ENCODE assay signal across 8 cellular contexts in the genomic region with DNA sequence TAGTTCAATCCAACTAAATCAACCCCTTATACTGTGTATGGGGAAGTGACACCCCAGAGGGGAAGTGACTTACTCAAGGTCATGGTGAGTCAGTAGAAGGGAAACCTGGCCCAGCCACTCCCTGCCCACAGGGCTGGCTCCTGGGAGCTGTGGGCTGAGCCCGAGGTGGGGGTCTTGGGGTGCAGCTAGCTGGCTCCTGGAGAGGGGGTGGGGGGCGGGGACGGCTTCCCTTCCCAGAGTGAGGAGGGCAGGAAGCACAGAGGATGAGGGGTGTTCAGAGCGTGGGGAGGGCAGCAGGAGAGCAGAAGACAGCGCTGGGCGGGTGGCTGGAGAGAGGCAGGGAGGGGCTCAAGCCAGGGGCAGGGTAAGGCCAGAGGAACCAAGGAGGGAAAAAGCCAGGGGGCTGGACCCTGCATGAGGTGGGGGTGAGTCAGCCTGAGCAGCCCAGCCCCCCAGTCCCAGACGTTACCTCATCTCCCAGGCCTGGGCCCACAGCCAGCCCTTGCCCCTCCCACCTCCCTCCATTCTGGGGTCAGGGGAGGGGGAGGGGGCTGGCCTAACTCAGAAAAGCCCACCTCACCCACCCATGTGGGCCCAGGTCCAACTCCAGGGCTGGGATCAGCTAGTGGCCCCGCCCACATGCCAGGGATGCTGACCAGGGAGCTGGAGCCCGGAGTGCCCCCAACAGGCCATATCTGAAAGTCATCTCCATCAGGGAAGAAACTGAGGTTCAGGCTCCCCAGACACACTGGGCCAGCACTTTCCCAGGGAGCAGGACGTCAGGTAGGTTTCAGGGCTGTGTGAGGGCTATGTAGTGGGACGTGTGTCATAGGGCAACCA. TPM values are rescaled to one million over a fixed set of nuclear protein-coding genes. Genes with fewer than 3 reads are reported as not detected.
A peak's percentile ranks its signal among the peaks of the same experiment; 100 is the strongest.
DNase-seq lines count a peak whose midpoint lies in the region; TF ChIP-seq lines count a peak whose summit lies in the region.

No MANE protein-coding gene starts in this region.

- H3K4me3 ChIP-seq in LNCaP clone FGC (ENCODE audit: low read depth, low read length) (no peak overlapping the region), left ventricle myocardium inferior (peak overlapping the region; percentile 96), sigmoid colon (peak overlapping the region; percentile 66 to 97 (median 86))
- H3K4me3 ChIP-seq in effector memory CD4-positive, alpha-beta T cell (ENCODE audit: insufficient read depth, low read depth, low read length, poor library complexity, severe bottlenecking): no peak overlapping the region

- peak overlapping the region; percentile 79 for H3K27ac Mint-ChIP-seq in activated T-helper 1 cell treated with anti-CD3 and anti-CD28 coated beads, Interleukin-12 subunit alpha, Interleukin-12 subunit beta, Interleukin-2, Interleukin-4 antibody, amounts not matched to agents 30 ng/mL and 10 ng/mL and 1 ng/mL, durations not matched to agents 14 hours and 24 hours and 36 hours

- intact Hi-C loops in activated T-helper 1 cell treated with anti-CD3 and anti-CD28 coated beads, Interleukin-12 subunit alpha, Interleukin-12 subunit beta, Interleukin-2, Interleukin-4 antibody, amounts not matched to agents 30 ng/mL and 10 ng/mL and 1 ng/mL, durations not matched to agents 14 hours and 24 hours and 36 hours (cut with micrococcal nuclease): loop anchor here (5.0 kb wide), 1 partner anchor 362 kb away; a partner anchor contains a TSS
- intact Hi-C loops in left ventricle myocardium inferior (cut with micrococcal nuclease): no loop called here
- intact Hi-C loops in sigmoid colon (cut with DNase I): no loop called here

- peaks cover 72% of the 10 kb centered on the region for H3K4me1 ChIP-seq in left ventricle myocardium inferior
- H3K4me1 ChIP-seq in sigmoid colon: peaks cover 0 to 84% (median 77%) of the 10 kb centered on the region in 4 donors
- peaks cover 18% of the 10 kb centered on the region for H3K4me1 ChIP-seq in effector memory CD4-positive, alpha-beta T cell (ENCODE audit: control insufficient read depth, insufficient read depth, low read length, poor library complexity, severe bottlenecking)

- peak overlapping the region; percentile 95 for H3K27ac ChIP-seq in left ventricle myocardium inferior (replicated peaks)
- peak overlapping the region; percentile 95 to 99 (median 97) for H3K27ac ChIP-seq in sigmoid colon
- no peak overlapping the region for H3K27ac ChIP-seq in effector memory CD4-positive, alpha-beta T cell (ENCODE audit: insufficient read depth, low read length, poor library complexity, severe bottlenecking)

- H3K4me1 Mint-ChIP-seq in activated T-helper 1 cell treated with anti-CD3 and anti-CD28 coated beads, Interleukin-12 subunit alpha, Interleukin-12 subunit beta, Interleukin-2, Interleukin-4 antibody, amounts not matched to agents 30 ng/mL and 10 ng/mL and 1 ng/mL, durations not matched to agents 14 hours and 24 hours and 36 hours (ENCODE audit: low read depth): peaks cover 39% of the 10 kb centered on the region

- 57 to 64% methylated on average over 11 of the region's 11 CpGs for WGBS in sigmoid colon, 2 donors

- H3K36me3 ChIP-seq in left ventricle myocardium inferior (peaks cover 35% of the 10 kb centered on the region), sigmoid colon (peaks cover 18 to 44% (median 32%) of the 10 kb centered on the region in 4 donors)
- H3K36me3 ChIP-seq in effector memory CD4-positive, alpha-beta T cell (ENCODE audit: control insufficient read depth, insufficient read depth, low read length): no peaks in the 10 kb centered on the region

- H3K4me3 Mint-ChIP-seq in activated T-helper 1 cell treated with anti-CD3 and anti-CD28 coated beads, Interleukin-12 subunit alpha, Interleukin-12 subunit beta, Interleukin-2, Interleukin-4 antibody, amounts not matched to agents 30 ng/mL and 10 ng/mL and 1 ng/mL, durations not matched to agents 14 hours and 24 hours and 36 hours: peak overlapping the region; percentile 47

- peak; percentile 97 for DNase-seq in EH (ENCODE audit: low read depth)
- no peak for DNase-seq in LNCaP clone FGC (ENCODE audit: low read depth)
- no peak for DNase-seq in activated T-helper 1 cell treated with anti-CD3 and anti-CD28 coated beads, Interleukin-12 subunit alpha, Interleukin-12 subunit beta, Interleukin-2, Interleukin-4 antibody, amounts not matched to agents 30 ng/mL and 10 ng/mL and 1 ng/mL, durations not matched to agents 14 hours and 24 hours and 36 hours (ENCODE audit: low spot score)
- DNase-seq in left ventricle myocardium inferior: peak; percentile 60
- DNase-seq in sigmoid colon: peak; percentile 91
- DNase-seq in effector memory CD4-positive, alpha-beta T cell: no peak
- no peak for DNase-seq in NCI-H2107 (lab: John Stamatoyannopoulos, UW)
- DNase-seq in NCI-H1417 treated with DMSO at 0.1 percent for 48 hours (lab: John Stamatoyannopoulos, UW): no peak

- no peaks in the 10 kb centered on the region for H3K9me3 Mint-ChIP-seq in activated T-helper 1 cell treated with anti-CD3 and anti-CD28 coated beads, Interleukin-12 subunit alpha, Interleukin-12 subunit beta, Interleukin-2, Interleukin-4 antibody, amounts not matched to agents 30 ng/mL and 10 ng/mL and 1 ng/mL, durations not matched to agents 14 hours and 24 hours and 36 hours

- H3K36me3 Mint-ChIP-seq in activated T-helper 1 cell treated with anti-CD3 and anti-CD28 coated beads, Interleukin-12 subunit alpha, Interleukin-12 subunit beta, Interleukin-2, Interleukin-4 antibody, amounts not matched to agents 30 ng/mL and 10 ng/mL and 1 ng/mL, durations not matched to agents 14 hours and 24 hours and 36 hours (ENCODE audit: low read depth): peaks cover 18% of the 10 kb centered on the region

- TF ChIP-seq EP300 in sigmoid colon (IDR thresholded peaks at IDR 0.05): peak in 1 of 4 donors; percentile 35

- TF ChIP-seq POLR2A in sigmoid colon (IDR thresholded peaks at IDR 0.05): no peak

- no peaks in the 10 kb centered on the region for H3K27me3 ChIP-seq in left ventricle myocardium inferior (ENCODE audit: low read depth)
- H3K27me3 ChIP-seq in sigmoid colon: no peaks in the 10 kb centered on the region
- no peaks in the 10 kb centered on the region for H3K27me3 ChIP-seq in effector memory CD4-positive, alpha-beta T cell (replicated peaks; ENCODE audit: control insufficient read depth, insufficient read depth, low read length, poor library complexity, severe bottlenecking)

- H3K9me3 ChIP-seq in left ventricle myocardium inferior (replicated peaks) (no peaks in the 10 kb centered on the region), sigmoid colon (no peaks in the 10 kb centered on the region)
- H3K9me3 ChIP-seq in effector memory CD4-positive, alpha-beta T cell (ENCODE audit: control insufficient read depth, low read length): no peaks in the 10 kb centered on the region

- TF ChIP-seq CTCF in LNCaP clone FGC (IDR thresholded peaks at IDR 0.05; ENCODE audit: control insufficient read depth, extremely low read depth, insufficient read depth): 0 out of 2 replicates have a peak, but pooled peaks have one; percentile 11
- TF ChIP-seq CTCF in left ventricle myocardium inferior (IDR thresholded peaks at IDR 0.05; ENCODE audit: borderline replicate concordance): peak; percentile 29
- peak in 1 of 4 experiments; percentile 28 for TF ChIP-seq CTCF in sigmoid colon (IDR thresholded peaks at IDR 0.05)

- H3K27me3 Mint-ChIP-seq in activated T-helper 1 cell treated with anti-CD3 and anti-CD28 coated beads, Interleukin-12 subunit alpha, Interleukin-12 subunit beta, Interleukin-2, Interleukin-4 antibody, amounts not matched to agents 30 ng/mL and 10 ng/mL and 1 ng/mL, durations not matched to agents 14 hours and 24 hours and 36 hours (ENCODE audit: insufficient read depth): peaks cover 8% of the 10 kb centered on the region

RNA-seq across cellular contexts. Expression of a gene that starts 2.8 kb away (rescaled TPM):
- 49.2 and 49.9 TPM in 2 replicates for total RNA-seq in activated T-helper 1 cell treated with anti-CD3 and anti-CD28 coated beads, Interleukin-12 subunit alpha, Interleukin-12 subunit beta, Interleukin-2, Interleukin-4 antibody, amounts not matched to agents 30 ng/mL and 10 ng/mL and 1 ng/mL, durations not matched to agents 14 hours and 24 hours and 36 hours
- total RNA-seq in left ventricle myocardium inferior: 54.4 TPM
- 100 to 1,000 TPM; 274 to 923 (median 482) TPM for total RNA-seq in sigmoid colon
- polyA plus RNA-seq in sigmoid colon: 10 to 100 TPM in 2 of 3 donors, 1 to 10 TPM in 1; 7.2 to 58.5 (median 14.4) TPM

RNA-seq across cellular contexts. Expression of a gene that starts 15.1 kb away (rescaled TPM):
- total RNA-seq in activated T-helper 1 cell treated with anti-CD3 and anti-CD28 coated beads, Interleukin-12 subunit alpha, Interleukin-12 subunit beta, Interleukin-2, Interleukin-4 antibody, amounts not matched to agents 30 ng/mL and 10 ng/mL and 1 ng/mL, durations not matched to agents 14 hours and 24 hours and 36 hours: 3.7 and 5.0 TPM in 2 replicates
- 3.3 TPM for total RNA-seq in left ventricle myocardium inferior
- total RNA-seq in sigmoid colon: 1 to 10 TPM; 4.6 to 8.0 (median 6.5) TPM
- 10 to 100 TPM in 1 of 3 donors, 1 to 10 TPM in 2; 3.0 to 20.2 (median 7.2) TPM for polyA plus RNA-seq in sigmoid colon

RNA-seq across cellular contexts. Expression of a gene that starts 21.1 kb away (rescaled TPM):
- 13.1 and 14.4 TPM in 2 replicates for total RNA-seq in activated T-helper 1 cell treated with anti-CD3 and anti-CD28 coated beads, Interleukin-12 subunit alpha, Interleukin-12 subunit beta, Interleukin-2, Interleukin-4 antibody, amounts not matched to agents 30 ng/mL and 10 ng/mL and 1 ng/mL, durations not matched to agents 14 hours and 24 hours and 36 hours
- 21.8 TPM for total RNA-seq in left ventricle myocardium inferior
- total RNA-seq in sigmoid colon: 10 to 100 TPM; 54.8 to 100.0 (median 82.3) TPM
- polyA plus RNA-seq in sigmoid colon: 10 to 100 TPM in 2 of 3 donors, 1 to 10 TPM in 1; 6.0 to 22.2 (median 16.9) TPM

RNA-seq across cellular contexts. Expression of a gene that starts 22.2 kb away (rescaled TPM):
- 151 and 166 TPM in 2 replicates for total RNA-seq in activated T-helper 1 cell treated with anti-CD3 and anti-CD28 coated beads, Interleukin-12 subunit alpha, Interleukin-12 subunit beta, Interleukin-2, Interleukin-4 antibody, amounts not matched to agents 30 ng/mL and 10 ng/mL and 1 ng/mL, durations not matched to agents 14 hours and 24 hours and 36 hours
- total RNA-seq in left ventricle myocardium inferior (29.7 TPM), sigmoid colon (10 to 100 TPM; 47.8 to 55.1 (median 51.6) TPM)
- polyA plus RNA-seq in sigmoid colon: 10 to 100 TPM; 69.7 to 78.4 (median 72.6) TPM

RNA-seq across cellular contexts. Expression of a gene that starts 48.0 kb away (rescaled TPM):
- 10.3 and 11.2 TPM in 2 replicates for total RNA-seq in activated T-helper 1 cell treated with anti-CD3 and anti-CD28 coated beads, Interleukin-12 subunit alpha, Interleukin-12 subunit beta, Interleukin-2, Interleukin-4 antibody, amounts not matched to agents 30 ng/mL and 10 ng/mL and 1 ng/mL, durations not matched to agents 14 hours and 24 hours and 36 hours
- total RNA-seq in left ventricle myocardium inferior: 2.1 TPM
- 1 to 10 TPM in 3 of 4 donors, under 1 TPM in 1; 0.82 to 2.5 (median 1.7) TPM for total RNA-seq in sigmoid colon
- polyA plus RNA-seq in sigmoid colon: 1 to 10 TPM in 1 of 3 donors, not detected in 2; 3.7 TPM

Comparison
In these comparisons a context has a peak if more than half of its experiments do, and no peak if none do; other contexts are left out.
1. DNase-seq: peak in EH (single experiment), left ventricle myocardium inferior (single experiment) and sigmoid colon (single experiment); none in LNCaP clone FGC (single experiment), activated T-helper 1 cell treated with anti-CD3 and anti-CD28 coated beads, Interleukin-12 subunit alpha, Interleukin-12 subunit beta, Interleukin-2, Interleukin-4 antibody, amounts not matched to agents 30 ng/mL and 10 ng/mL and 1 ng/mL, durations not matched to agents 14 hours and 24 hours and 36 hours (single experiment), effector memory CD4-positive, alpha-beta T cell (0 of 3), NCI-H2107 (single experiment) and NCI-H1417 treated with DMSO at 0.1 percent for 48 hours (single experiment).
2. H3K4me3 ChIP-seq: peak in left ventricle myocardium inferior (single experiment) and sigmoid colon (4 of 4); none in LNCaP clone FGC (single experiment) and effector memory CD4-positive, alpha-beta T cell (single experiment).